ENCODE assay signal across 30 cellular contexts in the genomic region with DNA sequence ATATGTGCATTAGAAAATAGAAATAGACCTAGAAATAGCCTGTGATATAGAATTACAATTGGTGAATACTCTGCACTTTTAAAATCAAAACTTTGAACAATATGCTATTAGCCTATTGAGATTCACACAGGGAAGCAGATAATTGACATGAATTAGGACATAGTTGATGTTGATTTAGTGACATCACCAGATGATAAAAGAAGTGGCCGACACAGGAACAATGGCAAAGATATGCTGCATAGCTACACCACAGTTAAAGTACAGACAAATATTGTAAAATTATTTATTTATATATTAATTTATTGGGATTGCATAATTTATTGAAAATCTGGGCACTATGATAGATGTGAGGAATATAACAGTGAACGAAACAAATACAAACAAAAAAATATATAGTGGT.
"Had no signal": no experiment of that assay in that cellular context is flagged by ENCODE, and none has a peak within 500 bp of the region (broad histone marks: within the 10 kb centered on the region; RNA-seq: fewer than 3 reads in every experiment).

No MANE protein-coding gene starts in this region.

- H3K9me3 ChIP-seq: left lung, lower lobe of right lung, pancreas, prostate gland, stomach, testis, thyroid gland, transverse colon, upper lobe of left lung had no signal

- H3K36me3 ChIP-seq: left lung, lower lobe of right lung, pancreas, prostate gland, stomach, thyroid gland, transverse colon, upper lobe of left lung had no signal

- H3K4me1 Mint-ChIP-seq: naive thymus-derived CD8-positive, alpha-beta T cell; nephron; neural crest cell; stimulated activated naive B cell treated with anti-CD40 and anti-IgM and Interleukin-4, amounts not matched to agents 10 μg/mL and 1 μg/mL and 100 μg/mL, for 72 hours had no signal

- FAIRE-seq: keratinocyte, pancreas, urothelium cell line had no signal

- H3K4me3 Mint-ChIP-seq: naive thymus-derived CD8-positive, alpha-beta T cell; nephron; neural crest cell; stimulated activated naive B cell treated with anti-CD40 and anti-IgM and Interleukin-4, amounts not matched to agents 10 μg/mL and 1 μg/mL and 100 μg/mL, for 72 hours had no signal

- H3K27ac ChIP-seq: left lung, lower lobe of right lung, pancreas, prostate gland, skin epidermis, stomach, testis, thyroid gland, transverse colon, upper lobe of left lung had no signal

- H3K4me3 ChIP-seq: left lung, lower lobe of right lung, pancreas, prostate gland, skin epidermis, stomach, testis, thyroid gland, transverse colon, upper lobe of left lung had no signal

- DNase-seq: hippocampal formation; left colon; left lung; lower lobe of right lung; mammary epithelial cell; mesenchymal stem cell; naive thymus-derived CD8-positive, alpha-beta T cell; nucleus accumbens; pancreas; posterior cingulate gyrus; retina; right cardiac atrium; stimulated activated CD4-positive, alpha-beta T cell treated with anti-CD3 and anti-CD28 coated beads, Interleukin-12 subunit alpha, Interleukin-12 subunit beta, amount 100 ng/mL, for 4 hours; stimulated activated CD4-positive, alpha-beta T cell treated with anti-CD3 and anti-CD28 coated beads, Interleukin-15, amount 100 ng/mL, for 24 hours; stimulated activated CD4-positive, alpha-beta T cell treated with anti-CD3 and anti-CD28 coated beads, Interleukin-2, amount 100 ng/mL, for 24 hours; stimulated activated CD4-positive, alpha-beta T cell treated with anti-CD3 and anti-CD28 coated beads, Interleukin-4, amount 100 ng/mL, for 1 hour; stimulated activated naive B cell treated with anti-CD40 and anti-IgM and Interleukin-4, amounts not matched to agents 10 μg/mL and 1 μg/mL and 100 μg/mL, for 72 hours; stimulated activated naive CD8-positive, alpha-beta T cell treated with anti-CD3 and anti-CD28 coated beads, Interleukin-15, Interleukin-2, amounts not matched to agents 100 U/mL and 50 U/mL, for 24 hours; stomach; testis; thyroid gland; transverse colon; upper lobe of left lung had no signal

- H3K27me3 ChIP-seq: left lung, pancreas, stomach, testis, thyroid gland, transverse colon, upper lobe of left lung had no signal

- H3K9me3 Mint-ChIP-seq: nephron, neural crest cell had no signal

- H3K27ac Mint-ChIP-seq: naive thymus-derived CD8-positive, alpha-beta T cell; nephron; stimulated activated naive B cell treated with anti-CD40 and anti-IgM and Interleukin-4, amounts not matched to agents 10 μg/mL and 1 μg/mL and 100 μg/mL, for 72 hours had no signal

- ATAC-seq: left colon; left lung; lower lobe of right lung; naive thymus-derived CD8-positive, alpha-beta T cell; pancreas; right cardiac atrium; sciatic nerve; stimulated activated naive B cell treated with anti-CD40 and anti-IgM and Interleukin-4, amounts not matched to agents 10 μg/mL and 1 μg/mL and 100 μg/mL, for 72 hours; stimulated activated naive CD8-positive, alpha-beta T cell treated with anti-CD3 and anti-CD28 coated beads, Interleukin-15, Interleukin-2, amounts not matched to agents 100 U/mL and 50 U/mL, for 24 hours had no signal

- H3K36me3 Mint-ChIP-seq: naive thymus-derived CD8-positive, alpha-beta T cell; stimulated activated naive B cell treated with anti-CD40 and anti-IgM and Interleukin-4, amounts not matched to agents 10 μg/mL and 1 μg/mL and 100 μg/mL, for 72 hours had no signal

- H3K4me1 ChIP-seq: left lung, lower lobe of right lung, pancreas, prostate gland, stomach, testis, thyroid gland, transverse colon, upper lobe of left lung had no signal
